8 cellular contexts compared by ENCODE assay signal in genomic region chrX:10156199-10157031, GRCh38. TPM values are rescaled to one million over a fixed set of nuclear protein-coding genes. Genes with fewer than 3 reads are reported as not detected.
DNase-seq lines count a peak whose midpoint lies in the region; ATAC-seq and TF ChIP-seq lines count a peak whose summit lies in the region.

TSS of gene CLCN4 (plus strand) at chrX:10156975. CDS start at chrX:10185033, 28,058 bp downstream.

- POLR2A ChIA-PET in activated B cell treated with CpG ODN at 0.5 μM for 24 hours (lab: Charles Lee): interaction anchor here (0.7 to 2.7 kb wide), 6 partner anchors 9 to 45 kb away, joined by 3 to 12 read pairs (median 6); no protein-coding TSS in a partner anchor

- peak within 1 kb of the TSS; percentile 83 for H3K4me3 Mint-ChIP-seq in activated B cell treated with CpG ODN at 0.5 μM for 24 hours
- peak within 1 kb of the TSS; percentile 87 for H3K4me3 Mint-ChIP-seq in glutamatergic neuron (ENCODE audit: unreplicated experiment)

- H3K4me2 ChIP-seq in BLaER1 treated with 17β-estradiol and CSF1 and Interleukin-3, amounts not matched to agents 10 nM and 100 nM: peak within 1 kb of the TSS; percentile 38 to 86 (median 64); a peak in 21 of 22 replicates

- no peaks in the 10 kb centered on the region for H3K9me3 Mint-ChIP-seq in activated B cell treated with CpG ODN at 0.5 μM for 24 hours
- H3K9me3 Mint-ChIP-seq in glutamatergic neuron (ENCODE audit: unreplicated experiment): peaks cover 9% of the 10 kb centered on the region

- CTCF ChIA-PET in activated B cell treated with CpG ODN at 0.5 μM for 24 hours (lab: Charles Lee): interaction anchor here (1.1 to 2.2 kb wide), 2 partner anchors 36 to 38 kb away, joined by 3 to 9 read pairs; no protein-coding TSS in a partner anchor

- peaks cover 0 to 28% (median 17%) of the 10 kb centered on the region in 11 experiments; a peak in 16 of 22 replicates for H4K20me1 ChIP-seq in BLaER1 treated with 17β-estradiol and CSF1 and Interleukin-3, amounts not matched to agents 10 nM and 100 nM

- peaks cover 11% of the 10 kb centered on the region for H3K36me3 Mint-ChIP-seq in activated B cell treated with CpG ODN at 0.5 μM for 24 hours (ENCODE audit: low read depth)
- H3K36me3 Mint-ChIP-seq in glutamatergic neuron (ENCODE audit: unreplicated experiment): no peaks in the 10 kb centered on the region

- H3K4me1 ChIP-seq in BLaER1 treated with 17β-estradiol and CSF1 and Interleukin-3, amounts not matched to agents 10 nM and 100 nM: peaks cover 21 to 35% (median 30%) of the 10 kb centered on the region in 10 experiments

- 0 out of 22 replicates have a peak within 1 kb of the TSS, but pooled peaks of 1 of the 11 experiments have one; percentile 17 for H3K9ac ChIP-seq in BLaER1 treated with 17β-estradiol and CSF1 and Interleukin-3, amounts not matched to agents 10 nM and 100 nM

- peak; percentile 67 for ATAC-seq in GM21423 (IDR thresholded peaks at IDR 0.05; ENCODE audit: unreplicated experiment)
- ATAC-seq in activated B cell treated with CpG ODN at 0.5 μM for 24 hours (ENCODE audit: low read depth): peak; percentile 65

- intact Hi-C loops in activated B cell treated with CpG ODN at 0.5 μM for 24 hours (cut with micrococcal nuclease): loop anchor here (1.0 to 5.0 kb wide), 3 partner anchors 10 to 956 kb away; partner anchors contain the start of gene HCCS

- peaks cover 34% of the 10 kb centered on the region for H3K4me1 Mint-ChIP-seq in activated B cell treated with CpG ODN at 0.5 μM for 24 hours
- peaks cover 20% of the 10 kb centered on the region for H3K4me1 Mint-ChIP-seq in glutamatergic neuron (ENCODE audit: low read depth, unreplicated experiment)

- no peak for TF ChIP-seq CTCF in activated B cell treated with CpG ODN at 0.5 μM for 24 hours (IDR thresholded peaks at IDR 0.05)
- TF ChIP-seq CTCF in glutamatergic neuron (IDR thresholded peaks at IDR 0.05; ENCODE audit: partially characterized antibody, unreplicated experiment): no peak

- H3K9me3 ChIP-seq in BLaER1 treated with 17β-estradiol and CSF1 and Interleukin-3, amounts not matched to agents 10 nM and 100 nM (replicated peaks in 1 of 11): no peaks in the 10 kb centered on the region

- peak within 1 kb of the TSS; percentile 90 for H3K27ac Mint-ChIP-seq in activated B cell treated with CpG ODN at 0.5 μM for 24 hours
- H3K27ac Mint-ChIP-seq in glutamatergic neuron (ENCODE audit: unreplicated experiment): peak within 1 kb of the TSS; percentile 88

- H3K4me3 ChIP-seq in BLaER1 treated with 17β-estradiol and CSF1 and Interleukin-3, amounts not matched to agents 10 nM and 100 nM: peak within 1 kb of the TSS in 5 of 10 experiments; percentile 20 to 46 (median 35); a peak in 9 of 20 replicates

- peaks cover 76 to 86% (median 78%) of the 10 kb centered on the region in 11 experiments for H3K27me3 ChIP-seq in BLaER1 treated with 17β-estradiol and CSF1 and Interleukin-3, amounts not matched to agents 10 nM and 100 nM

- H3K36me3 ChIP-seq in BLaER1 treated with 17β-estradiol and CSF1 and Interleukin-3, amounts not matched to agents 10 nM and 100 nM: no peaks in the 10 kb centered on the region

- H3K27ac ChIP-seq in BLaER1 treated with 17β-estradiol and CSF1 and Interleukin-3, amounts not matched to agents 10 nM and 100 nM: no peak within 1 kb of the TSS

- H3K27me3 Mint-ChIP-seq in activated B cell treated with CpG ODN at 0.5 μM for 24 hours (no peaks in the 10 kb centered on the region), glutamatergic neuron (ENCODE audit: unreplicated experiment) (peaks cover 8% of the 10 kb centered on the region)

- DNase-seq in MV-4-11 (lab: John Stamatoyannopoulos, UW) (peak; percentile 71), activated B cell treated with CpG ODN at 0.5 μM for 24 hours (peak; percentile 26), glutamatergic neuron (peak; percentile 77), nucleus accumbens (lab: John Stamatoyannopoulos, UW) (peak; percentile 1 to 83 (median 64)), NCI-H1048 (lab: John Stamatoyannopoulos, UW) (no peak)
- no peak for DNase-seq in stimulated activated CD4-positive, alpha-beta T cell treated with anti-CD3 and anti-CD28 coated beads, Interleukin-2, amount 100 ng/mL, for 48 hours

RNA-seq across cellular contexts. Expression of gene CLCN4, which starts in this region (rescaled TPM):
- total RNA-seq in activated B cell treated with CpG ODN at 0.5 μM for 24 hours (3.4 and 4.7 TPM in 2 replicates), glutamatergic neuron (ENCODE audit: unreplicated experiment) (64.7 TPM)

Comparison
In these comparisons a context has a peak if more than half of its experiments do, and no peak if none do; other contexts are left out.
1. RNA of gene CLCN4 (total RNA-seq): 64.7 TPM in glutamatergic neuron (single experiment); 3.4 to 4.7 TPM in activated B cell treated with CpG ODN at 0.5 μM for 24 hours; every median in the first group is over 10 times any median in the second.
2. DNase-seq: peak in MV-4-11 (single experiment), activated B cell treated with CpG ODN at 0.5 μM for 24 hours (single experiment), glutamatergic neuron (single experiment) and nucleus accumbens (56 of 56); none in stimulated activated CD4-positive, alpha-beta T cell treated with anti-CD3 and anti-CD28 coated beads, Interleukin-2, amount 100 ng/mL, for 48 hours (0 of 2) and NCI-H1048 (single experiment).